Comparison of ENCODE assay signal across 8 cellular contexts in the genomic region with DNA sequence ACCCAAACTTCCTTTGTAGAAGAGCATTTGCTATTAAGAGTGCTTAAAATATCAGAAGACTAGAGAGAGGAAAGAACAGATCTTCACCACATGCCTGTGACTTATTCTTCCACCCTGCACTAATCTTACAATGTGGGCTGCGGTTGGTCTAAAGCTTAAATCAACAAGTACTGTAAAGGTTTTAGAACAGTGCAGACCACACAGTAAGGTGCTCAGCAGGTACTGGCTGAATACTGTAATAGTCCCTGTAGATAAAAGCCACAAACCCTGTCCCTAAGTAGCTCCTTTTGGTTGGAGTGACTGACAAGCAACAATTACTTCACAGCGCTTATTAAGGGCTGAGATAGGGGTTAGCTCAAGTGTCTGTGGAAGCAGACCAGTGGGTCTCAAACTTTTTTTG. TPM values are rescaled to one million over a fixed set of nuclear protein-coding genes. Genes with fewer than 3 reads are reported as not detected.
DNase-seq lines count a peak whose midpoint lies in the region; ATAC-seq and TF ChIP-seq lines count a peak whose summit lies in the region.

No MANE protein-coding gene starts in this region.

- no peak for DNase-seq in Caco-2
- DNase-seq in activated naive CD8-positive, alpha-beta T cell treated with anti-CD3 and anti-CD28 coated beads, Interleukin-2, amount 50 U/mL, for 24 hours: no peak
- no peak for DNase-seq in mesothelial cell of epicardium (ENCODE audit: low spot score in 2 of 2, unreplicated experiment in 2 of 2)
- no peak for DNase-seq in coronary artery (ENCODE audit: low spot score)
- no peak for DNase-seq in AG20443 (ENCODE audit: low spot score)

- H3K4me1 ChIP-seq in Caco-2: no peaks in the 10 kb centered on the region; the same call in 1 of the 2 replicates
- H3K4me1 ChIP-seq in HUES64 (ENCODE audit: insufficient read depth, low read length): peaks cover 42% of the 10 kb centered on the region

- H3K36me3 ChIP-seq in Caco-2 (ENCODE audit: control insufficient read depth, insufficient read depth, low read length) (no peaks in the 10 kb centered on the region), HUES64 (ENCODE audit: insufficient read depth, low read length) (no peaks in the 10 kb centered on the region)

- no peak for TF ChIP-seq CTCF in Caco-2 (IDR thresholded peaks at IDR 0.05; ENCODE audit: insufficient read depth in 1 of 2, low read depth in 1 of 2, low read length in 1 of 2, severe bottlenecking in 1 of 2, unreplicated experiment in 1 of 2)
- no peak for TF ChIP-seq CTCF in mesothelial cell of epicardium (IDR thresholded peaks at IDR 0.05; ENCODE audit: unreplicated experiment)
- no peak for TF ChIP-seq CTCF in coronary artery (IDR thresholded peaks at IDR 0.05)

- 18% methylated on average over 2 of the region's 2 CpGs for WGBS in HUES64

- H3K9me3 ChIP-seq in Caco-2 (no peaks in the 10 kb centered on the region), HUES64 (ENCODE audit: insufficient read depth, low read depth, low read length) (no peaks in the 10 kb centered on the region)

- H3K27ac ChIP-seq in HUES64 (ENCODE audit: low read depth, low read length): no peak overlapping the region
- no peak overlapping the region for H3K27ac ChIP-seq in coronary artery

- H3K27ac Mint-ChIP-seq in Caco-2 (ENCODE audit: unreplicated experiment) (no peak overlapping the region), mesothelial cell of epicardium (peak overlapping the region; percentile 83)
- peak overlapping the region; percentile 91 for H3K27ac Mint-ChIP-seq in activated naive CD8-positive, alpha-beta T cell treated with anti-CD3 and anti-CD28 coated beads, Interleukin-2, amount 50 U/mL, for 24 hours

- POLR2A ChIA-PET in Caco-2 (lab: Charles Lee): no interaction called here

- BruUV-seq in Caco-2 (replicated peaks; lab: Mats Ljungman, UMichigan): no TSS peak

- H3K27me3 ChIP-seq in Caco-2 (replicated peaks; ENCODE audit: control insufficient read depth, insufficient read depth, low read length) (no peaks in the 10 kb centered on the region), HUES64 (ENCODE audit: insufficient read depth, low read length) (peaks cover 45% of the 10 kb centered on the region)

- no peak for ATAC-seq in activated naive CD8-positive, alpha-beta T cell treated with anti-CD3 and anti-CD28 coated beads, Interleukin-2, amount 50 U/mL, for 24 hours
- no peak for ATAC-seq in activated CD4-positive, CD25-positive, alpha-beta regulatory T cell treated with anti-CD3 and anti-CD28 coated beads, Interleukin-2, amount 50 U/mL, for 24 hours
- ATAC-seq in HG02852 (IDR thresholded peaks at IDR 0.05; ENCODE audit: unreplicated experiment): no peak

- H3K27me3 Mint-ChIP-seq in Caco-2 (ENCODE audit: insufficient read depth, unreplicated experiment) (no peaks in the 10 kb centered on the region), mesothelial cell of epicardium (ENCODE audit: low read depth) (peaks cover 10% of the 10 kb centered on the region)
- peaks cover 2% of the 10 kb centered on the region for H3K27me3 Mint-ChIP-seq in activated naive CD8-positive, alpha-beta T cell treated with anti-CD3 and anti-CD28 coated beads, Interleukin-2, amount 50 U/mL, for 24 hours

- H3K4me1 Mint-ChIP-seq in Caco-2 (ENCODE audit: low read depth, unreplicated experiment) (peaks cover 8% of the 10 kb centered on the region), mesothelial cell of epicardium (peaks cover 32% of the 10 kb centered on the region)
- H3K4me1 Mint-ChIP-seq in activated naive CD8-positive, alpha-beta T cell treated with anti-CD3 and anti-CD28 coated beads, Interleukin-2, amount 50 U/mL, for 24 hours: peaks cover 34% of the 10 kb centered on the region

- intact Hi-C loops in Caco-2 (cut with micrococcal nuclease; ENCODE audit: unreplicated experiment): no loop called here

- H3K36me3 Mint-ChIP-seq in Caco-2 (ENCODE audit: insufficient read depth, unreplicated experiment) (peaks cover 18% of the 10 kb centered on the region), mesothelial cell of epicardium (no peaks in the 10 kb centered on the region)
- H3K36me3 Mint-ChIP-seq in activated naive CD8-positive, alpha-beta T cell treated with anti-CD3 and anti-CD28 coated beads, Interleukin-2, amount 50 U/mL, for 24 hours (ENCODE audit: low read depth): no peaks in the 10 kb centered on the region

- H3K4me3 ChIP-seq in Caco-2 (ENCODE audit: low read depth, low read length): peak overlapping the region; percentile 85
- H3K4me3 ChIP-seq in HUES64 (ENCODE audit: low read length): peak overlapping the region; percentile 100; the same call in 1 of the 2 replicates
- H3K4me3 ChIP-seq in coronary artery: no peak overlapping the region

- H3K4me3 Mint-ChIP-seq in Caco-2 (ENCODE audit: unreplicated experiment) (peak overlapping the region; percentile 100), mesothelial cell of epicardium (peak overlapping the region; percentile 95)
- H3K4me3 Mint-ChIP-seq in activated naive CD8-positive, alpha-beta T cell treated with anti-CD3 and anti-CD28 coated beads, Interleukin-2, amount 50 U/mL, for 24 hours: peak overlapping the region; percentile 98

- CTCF ChIA-PET in Caco-2 (lab: Charles Lee): no interaction called here

- H3K9ac ChIP-seq in HUES64 (ENCODE audit: low read depth, low read length): no peak overlapping the region

- no peaks in the 10 kb centered on the region for H3K9me3 Mint-ChIP-seq in Caco-2 (ENCODE audit: unreplicated experiment)
- H3K9me3 Mint-ChIP-seq in activated naive CD8-positive, alpha-beta T cell treated with anti-CD3 and anti-CD28 coated beads, Interleukin-2, amount 50 U/mL, for 24 hours: no peaks in the 10 kb centered on the region
- H3K9me3 Mint-ChIP-seq in mesothelial cell of epicardium: no peaks in the 10 kb centered on the region

RNA-seq across cellular contexts. Expression of a gene that starts 1.0 kb away (rescaled TPM):
- total RNA-seq in Caco-2 (2022) (41.6 and 48.3 TPM in 2 replicates), mesothelial cell of epicardium (64.8 to 69.5 TPM (median 67.1 TPM) in 3 replicates)
- 32.1 TPM for polyA plus RNA-seq in HUES64 (2013, experiment 1 of 2)
- polyA plus RNA-seq in HUES64 (2013, experiment 2 of 2): 35.1 TPM
